ENCODE assay signal across 1 cellular context in genomic region chr1:38872401-38873026, GRCh38.
TF ChIP-seq lines count a peak whose summit lies in the region.

No MANE protein-coding gene starts in this region.

TF ChIP-seq in GM12878, 131 proteins besides CTCF, POLR2A, EP300 and RAD21:
- TF ChIP-seq TCF12 (IDR thresholded peaks at IDR 0.05; ENCODE audit: low read depth, low read length) (0 out of 2 replicates have a peak, but pooled peaks have one; percentile 45), TCF7 (IDR thresholded peaks at IDR 0.05; ENCODE audit: borderline replicate concordance) (no peak), TCF3 (IDR thresholded peaks at IDR 0.05; ENCODE audit: borderline replicate concordance, insufficient read depth, low read depth, low read length) (peak; percentile 72; the same call in 1 of the 2 replicates), IRF4 (IDR thresholded peaks at IDR 0.05; ENCODE audit: low read depth, low read length) (0 out of 2 replicates have a peak, but pooled peaks have one; percentile 8), SMARCA5 (IDR thresholded peaks at IDR 0.05) (0 out of 2 replicates have a peak, but pooled peaks have one; percentile 35)
TF ChIP-seq in GM12878: peak in this region for 4.
